ENCODE assay signal across 26 cellular contexts in the genomic region with DNA sequence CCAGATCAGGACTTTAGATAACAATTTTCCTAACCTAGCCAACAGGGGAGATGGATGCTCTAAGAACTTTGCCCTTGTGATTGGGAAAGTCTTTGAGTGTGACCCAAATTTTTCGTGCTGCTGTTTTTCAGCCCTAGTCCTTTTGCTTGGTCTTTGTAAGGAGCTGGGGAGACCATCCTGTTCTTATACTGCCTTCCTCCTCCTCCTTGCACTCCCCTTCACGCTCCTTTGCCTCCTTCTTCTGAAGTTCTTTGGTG. TPM values are rescaled to one million over a fixed set of nuclear protein-coding genes. Genes with fewer than 3 reads are reported as not detected.
DNase-seq lines count a peak whose midpoint lies in the region; ATAC-seq, FAIRE-seq and TF ChIP-seq lines count a peak whose summit lies in the region.
"Had no signal": no experiment of that assay in that cellular context is flagged by ENCODE, and none has a peak within 500 bp of the region (broad histone marks: within the 10 kb centered on the region; RNA-seq: fewer than 3 reads in every experiment).

No MANE protein-coding gene starts in this region.

- TF ChIP-seq POLR2A in K562 (conservative IDR thresholded peaks at IDR 0.05) (no peak), transverse colon (IDR thresholded peaks at IDR 0.05) (no peak)

- no TSS peak for BruUV-seq in K562 (replicated peaks; lab: Mats Ljungman, UMichigan)

- POLR2A ChIA-PET in K562 (lab: Yijun Ruan, JAX) = interaction anchor here (0.6 to 4.1 kb wide), 6 partner anchors 9 to 98 kb away, joined by 3 to 17 read pairs (median 4); a partner anchor contains a TSS

- H3K9me1 ChIP-seq in K562 (ENCODE audit: control insufficient read depth, insufficient read depth, low read length) = no peaks in the 10 kb centered on the region

- TF ChIP-seq CTCF in K562 (IDR thresholded peaks at IDR 0.05 in 2 of 3, conservative IDR thresholded peaks at IDR 0.05 in 1 of 3; ENCODE audit: insufficient read depth in 2 of 3, low read depth in 1 of 3, low read length in 3 of 3) (no peak), transverse colon (IDR thresholded peaks at IDR 0.05) (no peak)

- H2BK15ac ChIP-seq in neuronal stem cell (ENCODE audit: low read length) = no peak overlapping the region

- H3K27ac ChIP-seq in K562 (ENCODE audit: extremely low read depth, low read depth, low read length) = no peak overlapping the region
- no peak overlapping the region for H3K27ac ChIP-seq in neuronal stem cell (replicated peaks; ENCODE audit: low read length)
- H3K27ac ChIP-seq in transverse colon = peak overlapping the region in 3 of 4 donors; percentile 41 to 87 (median 58)
- H3K27ac ChIP-seq: BLaER1 treated with 17β-estradiol and CSF1 and Interleukin-3, amounts not matched to agents 10 nM and 100 nM; RWPE1 had no signal

- no peak overlapping the region for H3K4me2 ChIP-seq in K562 (ENCODE audit: insufficient read depth, low read length)
- H3K4me2 ChIP-seq in neuronal stem cell (ENCODE audit: insufficient read depth, low read length, poor library complexity, severe bottlenecking) = no peak overlapping the region
- H3K4me2 ChIP-seq: BLaER1 treated with 17β-estradiol and CSF1 and Interleukin-3, amounts not matched to agents 10 nM and 100 nM; GM23338 had no signal

- no peak overlapping the region for H3K18ac ChIP-seq in neuronal stem cell (ENCODE audit: low read length)

- H3K36me3 ChIP-seq in K562 (ENCODE audit: control insufficient read depth, insufficient read depth, low read length) = no peaks in the 10 kb centered on the region
- no peaks in the 10 kb centered on the region for H3K36me3 ChIP-seq in neuronal stem cell (replicated peaks in 1 of 2; ENCODE audit: control insufficient read depth in 2 of 2, insufficient read depth in 2 of 2, low read length in 2 of 2)
- H3K36me3 ChIP-seq in transverse colon = no peaks in the 10 kb centered on the region
- H3K36me3 ChIP-seq: BLaER1 treated with 17β-estradiol and CSF1 and Interleukin-3, amounts not matched to agents 10 nM and 100 nM; HAP-1 had no signal

- peaks cover 6% of the 10 kb centered on the region; the same call in 2 of the 3 replicates for H3K79me2 ChIP-seq in K562 (ENCODE audit: control insufficient read depth, insufficient read depth, low read length)

- peak; percentile 23 for FAIRE-seq in K562 (lab: Jason Lieb, UNC)
- FAIRE-seq: A204.1 had no signal

- H3K9me3 ChIP-seq in K562 (replicated peaks; ENCODE audit: control insufficient read depth, insufficient read depth, low read depth, low read length) (no peaks in the 10 kb centered on the region), neuronal stem cell (replicated peaks in 1 of 2; ENCODE audit: control insufficient read depth in 2 of 2, insufficient read depth in 1 of 2, low read depth in 1 of 2, low read length in 2 of 2) (no peaks in the 10 kb centered on the region), transverse colon (no peaks in the 10 kb centered on the region)
- H3K9me3 ChIP-seq: BLaER1 treated with 17β-estradiol and CSF1 and Interleukin-3, amounts not matched to agents 10 nM and 100 nM; HAP-1 had no signal

- CTCF ChIA-PET in K562 (lab: Yijun Ruan, JAX; ENCODE audit: low intra/inter-chr PET ratio) = no interaction called here

- intact Hi-C loops in K562 (cut with micrococcal nuclease) (no loop called here), transverse colon (cut with DNase I; ENCODE audit: low total_unique reads) (no loop called here)

- ATAC-seq in K562 (no peak), left lobe of liver (peak; percentile 75)
- ATAC-seq: GM23338, Panc1 had no signal

- TF ChIP-seq EP300 in K562 (IDR thresholded peaks at IDR 0.05; ENCODE audit: low read length) = no peak
- no peak for TF ChIP-seq EP300 in transverse colon (IDR thresholded peaks at IDR 0.05; ENCODE audit: low read depth)

- H3K4ac ChIP-seq in neuronal stem cell (ENCODE audit: low read length) = no peak overlapping the region

- H3K4me1 ChIP-seq in K562 (replicated peaks in 1 of 2; ENCODE audit: control insufficient read depth in 2 of 2, insufficient read depth in 2 of 2, low read length in 2 of 2) (peaks cover 3 to 19% of the 10 kb centered on the region in 2 experiments; a peak in 3 of 5 replicates), neuronal stem cell (ENCODE audit: control insufficient read depth in 2 of 2, insufficient read depth in 1 of 2, low read depth in 1 of 2, low read length in 2 of 2) (peaks cover 8 to 13% of the 10 kb centered on the region in 2 donors), transverse colon (peaks cover 8 to 26% (median 12%) of the 10 kb centered on the region in 4 donors)

- peak overlapping the region; percentile 53 for H2AK5ac ChIP-seq in neuronal stem cell (ENCODE audit: low read depth, low read length)

- H3K9ac ChIP-seq in K562 (ENCODE audit: insufficient read depth in 1 of 2, low read depth in 2 of 2, low read length in 2 of 2) (no peak overlapping the region), neuronal stem cell (ENCODE audit: low read depth, low read length, poor library complexity) (no peak overlapping the region)

- in situ Hi-C loops in K562 (cut with MboI) = no loop called here
- in situ Hi-C loops in transverse colon (cut with MboI; ENCODE audit: low pct_ligation_motif_present in 1 of 4, low pct_unique_long_range_greater_than_20kb in 1 of 4, low sequenced_read_pairs in 3 of 4) = no loop called here
- in situ Hi-C loops in ACHN (cut with HindIII; ENCODE audit: low pct_ligation_motif_present, low pct_unique_long_range_greater_than_20kb, low sequenced_read_pairs) = loop anchor here (10.0 kb wide), 1 partner anchor 66 kb away; no protein-coding TSS in a partner anchor

- no peak overlapping the region for H3K14ac ChIP-seq in neuronal stem cell (ENCODE audit: low read length)

- 44% methylated on average over 2 of the region's 2 CpGs for WGBS in K562 (ENCODE audit: insufficient coverage, low coverage, missing lambda C conversion rate)
- WGBS in neuronal stem cell (ENCODE audit: extremely low coverage in 2 of 2, insufficient read length in 2 of 2, insufficient replicate concordance in 1 of 2), 2 donors = no CpG with 5 or more reads among the region's 2 CpGs
- WGBS in transverse colon (ENCODE audit: low coverage in 1 of 2), 2 donors = 50 to 73% methylated on average over 1 to 2 of the region's 2 CpGs

- H3K27me3 ChIP-seq in K562 (ENCODE audit: control insufficient read depth in 2 of 2, insufficient read depth in 2 of 2, low read length in 2 of 2) (no peaks in the 10 kb centered on the region), neuronal stem cell (ENCODE audit: control insufficient read depth in 3 of 3, insufficient read depth in 3 of 3, low read depth in 1 of 3, low read length in 3 of 3) (peaks cover 0 to 95% (median 3%) of the 10 kb centered on the region in 3 experiments), transverse colon (no peaks in the 10 kb centered on the region)

- no peak overlapping the region for H4K8ac ChIP-seq in neuronal stem cell (ENCODE audit: low read depth, low read length)

- H2BK12ac ChIP-seq in neuronal stem cell (ENCODE audit: low read length) = no peak overlapping the region

- no peak overlapping the region for H2BK120ac ChIP-seq in neuronal stem cell (ENCODE audit: low read depth, low read length)

- peaks cover 3% of the 10 kb centered on the region for H3K79me1 ChIP-seq in neuronal stem cell (ENCODE audit: low read depth, low read length)

- DNase-seq in K562 (ENCODE audit: extremely low read depth in 1 of 4, low spot score in 3 of 4) (no peak), left lobe of liver (ENCODE audit: low spot score) (no peak), neuronal stem cell (ENCODE audit: low spot score) (no peak), transverse colon (no peak), GF-D8 (lab: John Stamatoyannopoulos, UW) (no peak), ACHN (no peak)
- DNase-seq in activated CD8-positive, alpha-beta memory T cell treated with anti-CD3 and anti-CD28 coated beads, Interleukin-2, amount 50 U/mL, for 4 hours = no peak
- DNase-seq: AML-193; CD4-positive, alpha-beta T cell; COR-L47; DMS53; NCI-H1048; NCI-H1417; NCI-H1694; NCI-H2029 treated with DMSO at 0.1 percent for 48 hours; NCI-H226; NCI-H510A; NCI-H69; SHP77 had no signal

- H3K23ac ChIP-seq in neuronal stem cell (ENCODE audit: low read depth, low read length, poor library complexity) = no peak overlapping the region

- no peak overlapping the region for H2BK5ac ChIP-seq in neuronal stem cell (ENCODE audit: low read length)

- peaks cover 11% of the 10 kb centered on the region for H4K20me1 ChIP-seq in K562 (replicated peaks; ENCODE audit: control insufficient read depth, insufficient read depth, low read length)

- no peak overlapping the region for H2AFZ ChIP-seq in K562 (ENCODE audit: low read depth, low read length)
- no peak overlapping the region for H2AFZ ChIP-seq in neuronal stem cell (ENCODE audit: low read length)
- H2AFZ ChIP-seq: GM23338 had no signal

- H4K91ac ChIP-seq in neuronal stem cell (ENCODE audit: low read depth, low read length, poor library complexity) = no peak overlapping the region

- TF ChIP-seq RAD21 in K562 (CRISPR knock-in tag; conservative IDR thresholded peaks at IDR 0.05 in 1 of 2, IDR thresholded peaks at IDR 0.05 in 1 of 2) = no peak

- H3K4me3 ChIP-seq in K562 (no peak overlapping the region), neuronal stem cell (ENCODE audit: low read length in 2 of 2) (no peak overlapping the region), transverse colon (no peak overlapping the region)
- H3K4me3 ChIP-seq: BLaER1 treated with 17β-estradiol and CSF1 and Interleukin-3, amounts not matched to agents 10 nM and 100 nM; GM23338; HAP-1 had no signal

TF ChIP-seq in K562, 482 proteins besides CTCF, POLR2A, EP300 and RAD21 (continues in another document):
- TF ChIP-seq CSDE1 (IDR thresholded peaks at IDR 0.05) = no peak

RNA-seq across cellular contexts. Expression of a gene that starts 5.7 kb away (rescaled TPM):
- 4.1 and 12.8 TPM in 2 replicates for total RNA-seq in K562 (2011; cell fraction: chromatin; rRNA removed; ENCODE audit: low replicate concordance)
- total RNA-seq in K562 (2011; cell fraction: nucleolus; rRNA removed) = 7.4 and 7.5 TPM in 2 replicates
- 4.4 and 4.6 TPM in 2 replicates for total RNA-seq in K562 (2011; cell fraction: nucleoplasm; rRNA removed)
- total RNA-seq in K562 (2014; rRNA removed) = 1.6 and 1.8 TPM in 2 replicates
- total RNA-seq in K562 (2014; rRNA removed; fragmentation: Illumina TruSeq; extraction: Trizol) = 0.64 and 0.76 TPM in 2 replicates
- 0.72 and 0.79 TPM in 2 replicates for total RNA-seq in K562 (2015; rRNA removed; fragmentation: Illumina TruSeq; extraction: Trizol)
- 3.8 and 4.1 TPM in 2 replicates for total RNA-seq in K562 (2021)
- polyA plus RNA-seq in K562 (2011; rRNA removed) = 0.79 and 1.7 TPM in 2 replicates
- polyA plus RNA-seq in K562 (2011; cell fraction: cytosol; rRNA removed) = 1.1 and 1.3 TPM in 2 replicates
- polyA plus RNA-seq in K562 (2011; cell fraction: nucleus; rRNA removed) = 6.3 and 9.8 TPM in 2 replicates
- 2.5 and 4.6 TPM in 2 replicates for polyA plus RNA-seq in K562 (2012)
- 3.5 and 3.8 TPM in 2 replicates for polyA plus RNA-seq in K562 (2014; fragmentation: Illumina TruSeq; extraction: Trizol)
- under 1 TPM; 0.07 to 0.27 TPM for polyA plus RNA-seq in K562 (2014; fragmentation: Nextera tagmentation; extraction: Ambion mirVana)
- polyA plus RNA-seq in K562 (2014; rRNA removed) = 3.4 and 3.7 TPM in 2 replicates
- polyA minus RNA-seq in K562 (2011; rRNA and poly(A)+ RNA removed) = 0.42 and 0.49 TPM in 2 replicates
- 1.0 TPM in 2 replicates for polyA minus RNA-seq in K562 (2011; cell fraction: cytosol; rRNA and poly(A)+ RNA removed)
- 3.6 and 3.7 TPM in 2 replicates for polyA minus RNA-seq in K562 (2011; cell fraction: nucleus; rRNA and poly(A)+ RNA removed)
- total RNA-seq in left lobe of liver = 0.20 TPM
- polyA plus RNA-seq in neuronal stem cell (2013, experiment 1 of 2) = 3.1 TPM
- 3.2 TPM for polyA plus RNA-seq in neuronal stem cell (2013, experiment 2 of 2)
- 10 to 100 TPM in 1 of 4 donors, 1 to 10 TPM in 3; 3.1 to 33.7 (median 3.6) TPM for total RNA-seq in transverse colon
- polyA plus RNA-seq: IgD-negative memory B cell had no signal

Comparison
In these comparisons a context has a peak if more than half of its experiments do, and no peak if none do; other contexts are left out.
1. H3K27ac ChIP-seq: peak in transverse colon (3 of 4); none in K562 (single experiment) and neuronal stem cell (single experiment).